1 cellular context compared by ENCODE assay signal in the genomic region with DNA sequence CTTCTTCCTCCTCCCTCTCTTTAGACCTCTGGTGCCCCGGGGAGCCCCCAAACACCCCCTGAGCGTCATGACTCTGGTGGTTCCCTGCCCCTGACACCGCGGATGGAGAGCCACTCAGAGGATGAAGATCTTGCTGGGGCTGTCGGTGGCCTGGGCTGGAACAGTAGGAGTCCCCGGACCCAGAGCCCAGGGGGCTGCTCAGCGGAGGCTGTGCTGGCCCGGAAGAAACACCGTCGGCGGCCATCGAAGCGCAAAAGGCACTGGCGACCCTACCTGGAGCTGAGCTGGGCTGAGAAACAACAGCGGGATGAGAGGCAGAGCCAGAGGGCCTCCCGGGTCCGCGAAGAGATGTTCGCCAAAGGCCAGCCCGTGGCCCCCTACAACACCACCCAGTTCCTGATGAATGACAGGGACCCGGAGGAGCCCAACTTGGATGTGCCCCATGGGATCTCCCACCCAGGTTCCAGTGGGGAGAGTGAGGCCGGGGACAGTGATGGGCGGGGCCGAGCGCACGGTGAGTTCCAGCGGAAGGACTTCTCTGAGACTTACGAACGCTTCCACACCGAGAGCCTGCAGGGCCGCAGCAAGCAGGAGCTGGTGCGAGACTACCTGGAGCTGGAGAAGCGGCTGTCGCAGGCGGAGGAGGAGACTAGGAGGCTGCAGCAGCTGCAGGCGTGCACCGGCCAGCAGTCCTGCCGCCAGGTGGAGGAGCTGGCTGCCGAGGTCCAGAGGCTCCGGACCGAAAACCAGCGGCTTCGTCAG.
TF ChIP-seq lines count a peak whose summit lies in the region.

No MANE protein-coding gene starts in this region.

TF ChIP-seq in A549, 52 proteins besides CTCF, POLR2A, EP300 and RAD21 (continued from another document):
- TF ChIP-seq, protein P1, sequence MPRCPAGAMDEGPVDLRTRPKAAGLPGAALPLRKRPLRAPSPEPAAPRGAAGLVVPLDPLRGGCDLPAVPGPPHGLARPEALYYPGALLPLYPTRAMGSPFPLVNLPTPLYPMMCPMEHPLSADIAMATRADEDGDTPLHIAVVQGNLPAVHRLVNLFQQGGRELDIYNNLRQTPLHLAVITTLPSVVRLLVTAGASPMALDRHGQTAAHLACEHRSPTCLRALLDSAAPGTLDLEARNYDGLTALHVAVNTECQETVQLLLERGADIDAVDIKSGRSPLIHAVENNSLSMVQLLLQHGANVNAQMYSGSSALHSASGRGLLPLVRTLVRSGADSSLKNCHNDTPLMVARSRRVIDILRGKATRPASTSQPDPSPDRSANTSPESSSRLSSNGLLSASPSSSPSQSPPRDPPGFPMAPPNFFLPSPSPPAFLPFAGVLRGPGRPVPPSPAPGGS (IDR thresholded peaks at IDR 0.05), result no peak
- TF ChIP-seq, protein P2, sequence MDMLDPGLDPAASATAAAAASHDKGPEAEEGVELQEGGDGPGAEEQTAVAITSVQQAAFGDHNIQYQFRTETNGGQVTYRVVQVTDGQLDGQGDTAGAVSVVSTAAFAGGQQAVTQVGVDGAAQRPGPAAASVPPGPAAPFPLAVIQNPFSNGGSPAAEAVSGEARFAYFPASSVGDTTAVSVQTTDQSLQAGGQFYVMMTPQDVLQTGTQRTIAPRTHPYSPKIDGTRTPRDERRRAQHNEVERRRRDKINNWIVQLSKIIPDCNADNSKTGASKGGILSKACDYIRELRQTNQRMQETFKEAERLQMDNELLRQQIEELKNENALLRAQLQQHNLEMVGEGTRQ (IDR thresholded peaks at IDR 0.05), result no peak
- TF ChIP-seq ZC3H11A (IDR thresholded peaks at IDR 0.05) (no peak), HOXB5 (CRISPR knock-in tag; IDR thresholded peaks at IDR 0.05) (no peak)
- TF ChIP-seq, protein P3, sequence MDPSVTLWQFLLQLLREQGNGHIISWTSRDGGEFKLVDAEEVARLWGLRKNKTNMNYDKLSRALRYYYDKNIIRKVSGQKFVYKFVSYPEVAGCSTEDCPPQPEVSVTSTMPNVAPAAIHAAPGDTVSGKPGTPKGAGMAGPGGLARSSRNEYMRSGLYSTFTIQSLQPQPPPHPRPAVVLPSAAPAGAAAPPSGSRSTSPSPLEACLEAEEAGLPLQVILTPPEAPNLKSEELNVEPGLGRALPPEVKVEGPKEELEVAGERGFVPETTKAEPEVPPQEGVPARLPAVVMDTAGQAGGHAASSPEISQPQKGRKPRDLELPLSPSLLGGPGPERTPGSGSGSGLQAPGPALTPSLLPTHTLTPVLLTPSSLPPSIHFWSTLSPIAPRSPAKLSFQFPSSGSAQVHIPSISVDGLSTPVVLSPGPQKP (IDR thresholded peaks at IDR 0.05; ENCODE audit: low read depth, low read length), result no peak
